Comparison of ENCODE assay signal across 14 cellular contexts in the genomic region with DNA sequence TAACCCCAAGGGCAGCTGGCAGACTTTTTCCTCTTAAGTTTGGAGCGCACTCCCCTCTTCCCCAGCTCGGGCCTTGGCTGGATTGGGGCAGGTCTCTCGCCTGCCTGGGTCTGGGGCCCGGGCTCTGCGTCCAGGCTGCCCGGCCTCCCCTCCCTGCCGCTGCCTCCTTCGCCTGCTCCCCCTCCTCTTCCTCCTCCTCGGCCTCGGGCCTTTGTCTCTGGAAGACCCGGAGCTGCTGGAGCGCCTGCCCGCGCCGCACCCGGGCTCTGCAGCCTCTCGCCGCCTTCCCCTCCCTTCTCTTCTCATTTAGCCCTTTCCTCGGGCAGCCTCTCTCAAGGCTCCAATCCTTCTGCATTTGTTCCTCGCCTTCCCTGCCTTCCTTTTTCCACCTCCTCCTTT.
A peak's percentile ranks its signal among the peaks of the same experiment; 100 is the strongest.
DNase-seq lines count a peak whose midpoint lies in the region; ATAC-seq and TF ChIP-seq lines count a peak whose summit lies in the region.
"Had no signal": no experiment of that assay in that cellular context is flagged by ENCODE, and none has a peak within 500 bp of the region (broad histone marks: within the 10 kb centered on the region; RNA-seq: fewer than 3 reads in every experiment).

No MANE protein-coding gene starts in this region.

- H3K9me3 Mint-ChIP-seq in activated T-helper 2 cell treated with anti-CD3 and anti-CD28 coated beads, Interferon-gamma antibody, Interleukin-2, Interleukin-4, amounts not matched to agents 10 μg/mL and 5 μg/mL and 100 μg/mL, durations not matched to agents 14 hours and 24 hours and 36 hours = no peaks in the 10 kb centered on the region
- no peaks in the 10 kb centered on the region for H3K9me3 Mint-ChIP-seq in activated CD8-positive, alpha-beta T cell treated with anti-CD3 and anti-CD28 coated beads for 36 hours

- ATAC-seq in heart left ventricle (peak in 2 of 4 donors; percentile 2 to 4), Right ventricle myocardium inferior (no peak), heart right ventricle (peak in 4 of 8 donors; percentile 5 to 30 (median 14))
- ATAC-seq in activated CD8-positive, alpha-beta T cell treated with anti-CD3 and anti-CD28 coated beads for 36 hours = no peak
- ATAC-seq: activated CD8-positive, alpha-beta memory T cell treated with anti-CD3 and anti-CD28 coated beads, Interleukin-2, amount 10 ng/mL, durations not matched to agents 7 days and 5 days had no signal

- peak overlapping the region in 11 of 12 donors; percentile 36 to 82 (median 74) for H3K27ac ChIP-seq in heart left ventricle
- peak overlapping the region; percentile 61 to 83 (median 72) for H3K27ac ChIP-seq in heart right ventricle
- peak overlapping the region; percentile 52 to 84 for H3K27ac ChIP-seq in ovary

- H3K9me3 ChIP-seq in heart left ventricle (no peaks in the 10 kb centered on the region), heart right ventricle (no peaks in the 10 kb centered on the region), ovary (no peaks in the 10 kb centered on the region)
- H3K9me3 ChIP-seq: pancreas had no signal

- H3K36me3 Mint-ChIP-seq in activated T-helper 2 cell treated with anti-CD3 and anti-CD28 coated beads, Interferon-gamma antibody, Interleukin-2, Interleukin-4, amounts not matched to agents 10 μg/mL and 5 μg/mL and 100 μg/mL, durations not matched to agents 14 hours and 24 hours and 36 hours (ENCODE audit: low read depth) = no peaks in the 10 kb centered on the region
- no peaks in the 10 kb centered on the region for H3K36me3 Mint-ChIP-seq in activated CD8-positive, alpha-beta T cell treated with anti-CD3 and anti-CD28 coated beads for 36 hours (ENCODE audit: low read depth)
- H3K36me3 Mint-ChIP-seq: activated CD8-positive, alpha-beta memory T cell treated with anti-CD3 and anti-CD28 coated beads, Interleukin-2, amount 10 ng/mL, durations not matched to agents 7 days and 5 days had no signal

- no peaks in the 10 kb centered on the region for H3K27me3 ChIP-seq in heart left ventricle
- no peaks in the 10 kb centered on the region for H3K27me3 ChIP-seq in heart right ventricle
- no peaks in the 10 kb centered on the region for H3K27me3 ChIP-seq in ovary
- H3K27me3 ChIP-seq: pancreas had no signal

- WGBS in heart left ventricle, 4 donors = 48 to 60% (median 51%) methylated on average over 20 of the region's 20 CpGs
- WGBS in heart right ventricle, 2 donors = 43 to 51% methylated on average over 20 of the region's 20 CpGs
- 12 to 26% (median 16%) methylated on average over 20 of the region's 20 CpGs for WGBS in ovary, 3 donors

- no peak for TF ChIP-seq POLR2A in heart left ventricle (IDR thresholded peaks at IDR 0.05)
- TF ChIP-seq POLR2A in ovary (IDR thresholded peaks at IDR 0.05) = no peak

- no peak overlapping the region for H3K4me3 Mint-ChIP-seq in activated T-helper 2 cell treated with anti-CD3 and anti-CD28 coated beads, Interferon-gamma antibody, Interleukin-2, Interleukin-4, amounts not matched to agents 10 μg/mL and 5 μg/mL and 100 μg/mL, durations not matched to agents 14 hours and 24 hours and 36 hours (ENCODE audit: low read depth)
- no peak overlapping the region for H3K4me3 Mint-ChIP-seq in activated CD8-positive, alpha-beta T cell treated with anti-CD3 and anti-CD28 coated beads for 36 hours
- H3K4me3 Mint-ChIP-seq: activated CD8-positive, alpha-beta memory T cell treated with anti-CD3 and anti-CD28 coated beads, Interleukin-2, amount 10 ng/mL, durations not matched to agents 7 days and 5 days had no signal

- H3K36me3 ChIP-seq in heart left ventricle = no peaks in the 10 kb centered on the region
- no peaks in the 10 kb centered on the region for H3K36me3 ChIP-seq in heart right ventricle
- no peaks in the 10 kb centered on the region for H3K36me3 ChIP-seq in ovary
- H3K36me3 ChIP-seq: pancreas had no signal

- intact Hi-C loops in heart left ventricle (cut with DNase I) (no loop called here), Right ventricle myocardium inferior (cut with DNase I) (loop anchor here (10.0 kb wide), 1 partner anchor 852 kb away; no protein-coding TSS in a partner anchor), heart right ventricle (cut with DNase I) (loop anchor here in 1 of 10 donors (10.0 kb wide), 1 partner anchor 212 kb away; no protein-coding TSS in a partner anchor), ovary (cut with DNase I) (loop anchor here in 1 of 4 donors (5.0 kb wide), 1 partner anchor 225 kb away; a partner anchor contains a TSS)
- intact Hi-C loops in activated T-helper 2 cell treated with anti-CD3 and anti-CD28 coated beads, Interferon-gamma antibody, Interleukin-2, Interleukin-4, amounts not matched to agents 10 μg/mL and 5 μg/mL and 100 μg/mL, durations not matched to agents 14 hours and 24 hours and 36 hours (cut with micrococcal nuclease) = no loop called here
- intact Hi-C loops in activated CD8-positive, alpha-beta T cell treated with anti-CD3 and anti-CD28 coated beads for 36 hours (cut with micrococcal nuclease) = no loop called here

- CTCF ChIA-PET in activated CD8-positive, alpha-beta T cell treated with anti-CD3 and anti-CD28 coated beads for 36 hours (lab: Charles Lee) = interaction anchor here (0.9 kb wide), 1 partner anchor 263 kb away, joined by 3 read pairs; no protein-coding TSS in a partner anchor

- no peak overlapping the region for H3K27ac Mint-ChIP-seq in activated T-helper 2 cell treated with anti-CD3 and anti-CD28 coated beads, Interferon-gamma antibody, Interleukin-2, Interleukin-4, amounts not matched to agents 10 μg/mL and 5 μg/mL and 100 μg/mL, durations not matched to agents 14 hours and 24 hours and 36 hours
- no peak overlapping the region for H3K27ac Mint-ChIP-seq in activated CD8-positive, alpha-beta T cell treated with anti-CD3 and anti-CD28 coated beads for 36 hours
- H3K27ac Mint-ChIP-seq: activated CD8-positive, alpha-beta memory T cell treated with anti-CD3 and anti-CD28 coated beads, Interleukin-2, amount 10 ng/mL, durations not matched to agents 7 days and 5 days had no signal

- TF ChIP-seq CTCF in heart left ventricle (IDR thresholded peaks at IDR 0.05) (no peak), heart right ventricle (IDR thresholded peaks at IDR 0.05) (no peak), ovary (IDR thresholded peaks at IDR 0.05) (no peak)
- TF ChIP-seq CTCF in activated CD8-positive, alpha-beta T cell treated with anti-CD3 and anti-CD28 coated beads for 36 hours (IDR thresholded peaks at IDR 0.05) = no peak

- POLR2A ChIA-PET in activated CD8-positive, alpha-beta T cell treated with anti-CD3 and anti-CD28 coated beads for 36 hours (lab: Charles Lee) = interaction anchor here (0.5 kb wide), 1 partner anchor 25 kb away, joined by 4 read pairs; no protein-coding TSS in a partner anchor

- H3K4me3 ChIP-seq in heart left ventricle = peak overlapping the region in 6 of 12 donors; percentile 25 to 48 (median 36)
- H3K4me3 ChIP-seq in heart right ventricle = peak overlapping the region in 6 of 10 donors; percentile 13 to 37 (median 34)
- no peak overlapping the region for H3K4me3 ChIP-seq in ovary
- H3K4me3 ChIP-seq: pancreas had no signal

- TF ChIP-seq EP300 in ovary (IDR thresholded peaks at IDR 0.05) = no peak

- H3K27me3 Mint-ChIP-seq in activated T-helper 2 cell treated with anti-CD3 and anti-CD28 coated beads, Interferon-gamma antibody, Interleukin-2, Interleukin-4, amounts not matched to agents 10 μg/mL and 5 μg/mL and 100 μg/mL, durations not matched to agents 14 hours and 24 hours and 36 hours (ENCODE audit: low read depth) = peaks cover 6% of the 10 kb centered on the region
- no peaks in the 10 kb centered on the region for H3K27me3 Mint-ChIP-seq in activated CD8-positive, alpha-beta T cell treated with anti-CD3 and anti-CD28 coated beads for 36 hours
- H3K27me3 Mint-ChIP-seq: activated CD8-positive, alpha-beta memory T cell treated with anti-CD3 and anti-CD28 coated beads, Interleukin-2, amount 10 ng/mL, durations not matched to agents 7 days and 5 days had no signal

- DNase-seq in heart left ventricle = peak in 2 of 5 donors; percentile 33 to 65
- DNase-seq in Right ventricle myocardium inferior (ENCODE audit: missing footprints) = no peak
- DNase-seq in heart right ventricle = no peak
- peak in 2 of 5 donors; percentile 53 to 54 for DNase-seq in ovary
- DNase-seq in activated T-helper 2 cell treated with anti-CD3 and anti-CD28 coated beads, Interferon-gamma antibody, Interleukin-2, Interleukin-4, amounts not matched to agents 10 μg/mL and 5 μg/mL and 100 μg/mL, durations not matched to agents 14 hours and 24 hours and 36 hours (ENCODE audit: low spot score) = no peak
- DNase-seq in activated CD8-positive, alpha-beta T cell treated with anti-CD3 and anti-CD28 coated beads for 36 hours = no peak
- DNase-seq in T1000 (lab: John Stamatoyannopoulos, UW) = no peak
- no peak for DNase-seq in NCI-H1048 (lab: John Stamatoyannopoulos, UW)
- DNase-seq: ACHN; activated CD8-positive, alpha-beta memory T cell treated with anti-CD3 and anti-CD28 coated beads, Interleukin-2, amount 10 ng/mL, durations not matched to agents 7 days and 5 days; hippocampal formation; NCI-H2171; SW 1271 had no signal

- peaks cover 0 to 22% (median 11%) of the 10 kb centered on the region in 12 donors for H3K4me1 ChIP-seq in heart left ventricle
- H3K4me1 ChIP-seq in heart right ventricle = peaks cover 3 to 25% (median 16%) of the 10 kb centered on the region in 9 donors
- peaks cover 16% of the 10 kb centered on the region for H3K4me1 ChIP-seq in ovary (ENCODE audit: insufficient read depth)
- H3K4me1 ChIP-seq: pancreas had no signal

- H3K4me1 Mint-ChIP-seq in activated T-helper 2 cell treated with anti-CD3 and anti-CD28 coated beads, Interferon-gamma antibody, Interleukin-2, Interleukin-4, amounts not matched to agents 10 μg/mL and 5 μg/mL and 100 μg/mL, durations not matched to agents 14 hours and 24 hours and 36 hours (ENCODE audit: low read depth) = no peaks in the 10 kb centered on the region
- peaks cover 3% of the 10 kb centered on the region for H3K4me1 Mint-ChIP-seq in activated CD8-positive, alpha-beta T cell treated with anti-CD3 and anti-CD28 coated beads for 36 hours (ENCODE audit: low read depth)
- H3K4me1 Mint-ChIP-seq: activated CD8-positive, alpha-beta memory T cell treated with anti-CD3 and anti-CD28 coated beads, Interleukin-2, amount 10 ng/mL, durations not matched to agents 7 days and 5 days had no signal
